25 cellular contexts compared by ENCODE assay signal in genomic region chr4:93289241-93289640, GRCh38.
"Had no signal": no experiment of that assay in that cellular context is flagged by ENCODE, and none has a peak within 500 bp of the region (broad histone marks: within the 10 kb centered on the region; RNA-seq: fewer than 3 reads in every experiment).

No MANE protein-coding gene starts in this region.

- H3K27me3 ChIP-seq: stomach, suprapubic skin, testis, thyroid gland, tibial artery, tibial nerve, transverse colon, upper lobe of right lung, uterus, vagina had no signal

- H3K4me1 ChIP-seq: stomach, suprapubic skin, testis, thyroid gland, tibial artery, tibial nerve, transverse colon, upper lobe of right lung, uterus, vagina had no signal

- H3K4me3 ChIP-seq: stomach, suprapubic skin, testis, thoracic aorta, thyroid gland, tibial artery, tibial nerve, transverse colon, upper lobe of right lung, uterus, vagina had no signal

- H3K27ac ChIP-seq: stomach, suprapubic skin, testis, thoracic aorta, thyroid gland, tibial artery, tibial nerve, transverse colon, upper lobe of right lung, uterus, vagina had no signal

- ATAC-seq: stimulated activated effector memory CD8-positive, alpha-beta T cell treated with anti-CD3 and anti-CD28 coated beads, Interleukin-12 subunit alpha, Interleukin-12 subunit beta, amount 100 ng/mL, for 72 hours; stimulated activated memory B cell treated with anti-CD40 and anti-IgM and Interleukin-4, amounts not matched to agents 10 μg/mL and 1 μg/mL and 100 μg/mL, for 72 hours; stimulated activated naive B cell treated with anti-CD40 and anti-IgM and Interleukin-4, amounts not matched to agents 10 μg/mL and 1 μg/mL and 100 μg/mL, for 72 hours; stimulated activated naive CD8-positive, alpha-beta T cell treated with anti-CD3 and anti-CD28 coated beads, Interleukin-15, amount 100 ng/mL, for 72 hours; stimulated activated naive CD8-positive, alpha-beta T cell treated with anti-CD3 and anti-CD28 coated beads, Interleukin-15, Interleukin-2, amounts not matched to agents 100 U/mL and 50 U/mL, for 24 hours; upper lobe of right lung had no signal

- DNase-seq: stimulated activated CD4-positive, alpha-beta T cell treated with anti-CD3 and anti-CD28 coated beads, Interleukin-2, amount 100 ng/mL, for 24 hours; stimulated activated CD4-positive, alpha-beta T cell treated with anti-CD3 and anti-CD28 coated beads, Interleukin-2, amount 100 ng/mL, for 48 hours; stimulated activated CD4-positive, alpha-beta T cell treated with anti-CD3 and anti-CD28 coated beads, Interleukin-4, amount 100 ng/mL, for 1 hour; stimulated activated CD4-positive, alpha-beta T cell treated with anti-CD3 and anti-CD28 coated beads, Interleukin-4, amount 100 ng/mL, for 24 hours; stimulated activated CD4-positive, alpha-beta T cell treated with anti-CD3 and anti-CD28 coated beads, Interleukin-4, amount 100 ng/mL, for 4 hours; stimulated activated CD8-positive, alpha-beta memory T cell treated with anti-CD3 and anti-CD28 coated beads, Interleukin-4, amount 100 ng/mL, for 48 hours; stimulated activated naive B cell treated with anti-CD40 and anti-IgM and Interleukin-4, amounts not matched to agents 10 μg/mL and 1 μg/mL and 100 μg/mL, for 72 hours; stimulated activated naive CD4-positive, alpha-beta T cell; stimulated activated naive CD4-positive, alpha-beta T cell treated with Interleukin-2 at 50 U/mL for 16 hours; stimulated activated naive CD8-positive, alpha-beta T cell treated with anti-CD3 and anti-CD28 coated beads, Interleukin-15, amount 100 ng/mL, for 72 hours; stimulated activated naive CD8-positive, alpha-beta T cell treated with anti-CD3 and anti-CD28 coated beads, Interleukin-15, Interleukin-2, amounts not matched to agents 100 U/mL and 50 U/mL, for 24 hours; stomach; substantia nigra; testis; thyroid gland; tibial artery; transverse colon; upper lobe of right lung; uterus had no signal

- H3K36me3 ChIP-seq: stomach, suprapubic skin, thoracic aorta, thyroid gland, tibial artery, tibial nerve, transverse colon, upper lobe of right lung, uterus, vagina had no signal

- H3K9me3 ChIP-seq: stomach, suprapubic skin, testis, thoracic aorta, thyroid gland, tibial artery, tibial nerve, transverse colon, upper lobe of right lung, uterus, vagina had no signal
